In genomic region chrX:138669693-138670092, GRCh38 we compare ENCODE assay signal across 1 cellular context.
TF ChIP-seq lines count a peak whose summit lies in the region.

No MANE protein-coding gene starts in this region.

TF ChIP-seq in GM23338, 12 proteins besides CTCF, POLR2A, EP300 and RAD21 (continued from another document):
- TF ChIP-seq ETS1 (IDR thresholded peaks at IDR 0.05) (no peak), ZNF462 (CRISPR knock-in tag; IDR thresholded peaks at IDR 0.05) (no peak), EZH2 (IDR thresholded peaks at IDR 0.05; ENCODE audit: low read depth, unreplicated experiment) (no peak)
